Comparison of ENCODE assay signal across 9 cellular contexts in genomic region chr2:223612501-223612900, GRCh38. TPM values are rescaled to one million over a fixed set of nuclear protein-coding genes. Genes with fewer than 3 reads are reported as not detected.
DNase-seq lines count a peak whose midpoint lies in the region; ATAC-seq and TF ChIP-seq lines count a peak whose summit lies in the region.
"Had no signal": no experiment of that assay in that cellular context is flagged by ENCODE, and none has a peak within 500 bp of the region (broad histone marks: within the 10 kb centered on the region; RNA-seq: fewer than 3 reads in every experiment).

No MANE protein-coding gene starts in this region.

- no peak for DNase-seq in Calu3
- DNase-seq in astrocyte of the cerebellum (ENCODE audit: low read depth) = no peak
- no peak for DNase-seq in left cardiac atrium
- DNase-seq in NCI-H2196 treated with DMSO at 0.1 percent for 48 hours (lab: John Stamatoyannopoulos, UW; ENCODE audit: unreplicated experiment) = no peak
- DNase-seq in HT-29 (ENCODE audit: low spot score) = no peak
- DNase-seq in G401 (ENCODE audit: low spot score) = no peak
- DNase-seq in SIG-M5 treated with dmso at 0.1 percent for 504 hours (lab: John Stamatoyannopoulos, UW; ENCODE audit: unreplicated experiment) = no peak
- DNase-seq: activated effector memory CD4-positive, alpha-beta T cell treated with anti-CD3 and anti-CD28 coated beads, Interleukin-2, amount 50 U/mL, for 16 hours had no signal

- H3K27ac ChIP-seq in rectal smooth muscle tissue (ENCODE audit: low read depth, low read length) = peak overlapping the region; percentile 55

- H3K36me3 Mint-ChIP-seq in Calu3 (ENCODE audit: insufficient read depth, unreplicated experiment) = peaks cover 8% of the 10 kb centered on the region

- peak overlapping the region; percentile 55 for H3K27ac Mint-ChIP-seq in Calu3 (ENCODE audit: unreplicated experiment)

- no peaks in the 10 kb centered on the region for H3K4me1 Mint-ChIP-seq in Calu3 (ENCODE audit: low read depth, unreplicated experiment)

- H3K4me3 Mint-ChIP-seq in Calu3 (ENCODE audit: low read depth, unreplicated experiment) = peak overlapping the region; percentile 60

- H3K27me3 ChIP-seq in rectal smooth muscle tissue (ENCODE audit: control insufficient read depth, insufficient read depth, low read length) = peaks cover 3% of the 10 kb centered on the region

- CTCF ChIA-PET in Calu3 (lab: Charles Lee) = interaction anchor here (0.5 kb wide), 1 partner anchor 845 kb away, joined by 6 read pairs; no protein-coding TSS in a partner anchor

- H3K9ac ChIP-seq in rectal smooth muscle tissue (ENCODE audit: low read length) = no peak overlapping the region

- ATAC-seq in left cardiac atrium = peak; percentile 24 to 33

- H3K36me3 ChIP-seq in rectal smooth muscle tissue (ENCODE audit: control insufficient read depth, insufficient read depth, low read length) = no peaks in the 10 kb centered on the region

- no peak for TF ChIP-seq CTCF in Calu3 (IDR thresholded peaks at IDR 0.05; ENCODE audit: unreplicated experiment)
- TF ChIP-seq CTCF in astrocyte of the cerebellum (IDR thresholded peaks at IDR 0.05; ENCODE audit: low read depth, low read length, missing control alignments) = no peak

- intact Hi-C loops in Calu3 (cut with micrococcal nuclease; ENCODE audit: unreplicated experiment) = loop anchor here (10.0 kb wide), 1 partner anchor 358 kb away; no protein-coding TSS in a partner anchor
- intact Hi-C loops in left cardiac atrium (cut with DNase I) = no loop called here

- H3K4me1 ChIP-seq in rectal smooth muscle tissue (ENCODE audit: control insufficient read depth, insufficient read depth, low read length) = no peaks in the 10 kb centered on the region

- no peaks in the 10 kb centered on the region for H3K9me3 Mint-ChIP-seq in Calu3 (ENCODE audit: low read depth, unreplicated experiment)

- no peaks in the 10 kb centered on the region for H3K27me3 Mint-ChIP-seq in Calu3 (ENCODE audit: unreplicated experiment)

- in situ Hi-C loops in astrocyte of the cerebellum (cut with HindIII; ENCODE audit: low sequenced_read_pairs) = no loop called here
- in situ Hi-C loops in G401 (cut with HindIII; ENCODE audit: low sequenced_read_pairs) = no loop called here

- no TSS peak for BruUV-seq in Calu3 (replicated peaks; lab: Mats Ljungman, UMichigan)

- peak overlapping the region; percentile 26 for H3K4me3 ChIP-seq in astrocyte of the cerebellum (ENCODE audit: low read depth, low read length)
- peak overlapping the region; percentile 26 for H3K4me3 ChIP-seq in rectal smooth muscle tissue (ENCODE audit: low read length)

RNA-seq across cellular contexts. Expression of gene SCG2, which starts 10.3 kb away (rescaled TPM):
- total RNA-seq in Calu3 (2022) = 0.52 and 0.56 TPM in 2 replicates
- total RNA-seq in left cardiac atrium = under 1 TPM; 0.41 to 0.42 TPM
- not detected in 2 replicates for total RNA-seq in HT-29 (2014; rRNA removed; shearing (Covaris generic))
- 2.9 and 3.4 TPM in 2 replicates for total RNA-seq in G401 (2014; rRNA removed; shearing (Covaris generic))
